10 cellular contexts compared by ENCODE assay signal in the genomic region with DNA sequence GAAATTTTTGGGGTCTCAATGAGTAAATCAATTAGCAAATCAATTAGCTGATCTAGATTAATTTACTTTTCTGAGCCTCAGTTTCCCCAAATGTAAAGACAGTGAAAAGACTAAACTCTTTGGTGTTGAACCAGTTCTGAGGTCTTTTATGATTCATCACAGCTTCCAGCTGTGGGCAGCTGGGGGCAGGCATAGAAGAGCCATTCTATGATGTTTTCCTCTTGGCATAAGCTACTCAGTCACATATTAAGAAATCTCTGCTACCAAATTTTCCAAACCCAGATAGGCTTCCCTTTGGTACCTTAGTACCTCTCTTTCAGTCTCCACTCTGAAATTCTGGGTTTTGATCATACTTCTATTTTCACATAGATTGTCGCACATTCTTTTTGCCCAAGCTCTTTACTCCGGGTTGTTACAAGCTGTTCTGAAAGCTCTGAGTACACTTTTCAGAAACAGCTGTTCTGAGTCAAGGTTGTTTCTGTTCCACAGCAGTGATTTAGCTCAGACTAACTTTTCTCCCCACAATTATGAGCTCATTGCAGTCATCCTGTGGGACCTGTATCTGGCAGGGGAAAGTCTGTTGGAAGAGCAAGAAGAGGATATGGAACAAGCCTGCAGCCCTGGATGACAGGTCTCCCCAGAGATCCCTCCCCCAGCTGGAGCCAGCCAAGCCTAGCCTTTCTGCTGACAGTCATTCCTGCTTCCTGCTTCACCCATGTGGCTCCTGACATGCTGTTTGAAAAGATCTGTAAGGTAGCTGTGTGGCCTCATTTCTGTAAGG.
DNase-seq lines count a peak whose midpoint lies in the region; ATAC-seq and TF ChIP-seq lines count a peak whose summit lies in the region.
"Had no signal": no experiment of that assay in that cellular context is flagged by ENCODE, and none has a peak within 500 bp of the region (broad histone marks: within the 10 kb centered on the region; RNA-seq: fewer than 3 reads in every experiment).

No MANE protein-coding gene starts in this region.

- ATAC-seq in HG03558 (IDR thresholded peaks at IDR 0.05; ENCODE audit: extremely low read depth, unreplicated experiment) (peak; percentile 39), heart right ventricle (peak; percentile 96 to 98 (median 97)), HG03354 (IDR thresholded peaks at IDR 0.05; ENCODE audit: poor library complexity, severe bottlenecking, unreplicated experiment) (no peak)

- H3K27me3 ChIP-seq in heart right ventricle (no peaks in the 10 kb centered on the region), tibial nerve (no peaks in the 10 kb centered on the region)
- H3K27me3 ChIP-seq: neutrophil had no signal

- H3K36me3 ChIP-seq in heart right ventricle (no peaks in the 10 kb centered on the region), tibial nerve (no peaks in the 10 kb centered on the region)
- H3K36me3 ChIP-seq: neutrophil had no signal

- intact Hi-C loops in heart right ventricle (cut with DNase I), result loop anchor here in 1 of 10 donors (10.0 kb wide), 1 partner anchor 145 kb away; no protein-coding TSS in a partner anchor

- H3K4me1 ChIP-seq in heart right ventricle (peaks cover 0 to 38% (median 18%) of the 10 kb centered on the region in 9 donors), tibial nerve (no peaks in the 10 kb centered on the region)

- DNase-seq in DMS53 (lab: John Stamatoyannopoulos, UW) (peak; percentile 54), DMS53 treated with DMSO at 0.1 percent for 48 hours (lab: John Stamatoyannopoulos, UW; ENCODE audit: unreplicated experiment) (no peak), heart right ventricle (peak; percentile 69 to 90), tibial nerve (ENCODE audit: low spot score in 2 of 2) (peak; percentile 30 to 42)
- DNase-seq in activated effector memory CD4-positive, alpha-beta T cell treated with Interleukin-2 at 50 U/mL for 16 hours, result no peak
- no peak for DNase-seq in activated CD4-positive, alpha-beta T cell treated with anti-CD3 and anti-CD28 coated beads, Interleukin-2, amount 50 U/mL, for 48 hours

- peak overlapping the region; percentile 20 to 87 (median 70) for H3K27ac ChIP-seq in heart right ventricle
- H3K27ac ChIP-seq in tibial nerve, result no peak overlapping the region
- H3K27ac ChIP-seq: 22Rv1, neutrophil had no signal

- peaks cover 0 to 4% (median 0%) of the 10 kb centered on the region in 11 donors for H3K9me3 ChIP-seq in heart right ventricle
- no peaks in the 10 kb centered on the region for H3K9me3 ChIP-seq in tibial nerve
- H3K9me3 ChIP-seq: neutrophil had no signal

- WGBS in heart right ventricle, 2 donors, result 32 to 34% methylated on average over 2 of the region's 2 CpGs
- 60 to 63% methylated on average over 2 of the region's 2 CpGs for WGBS in tibial nerve, 2 donors

- no peak overlapping the region for H3K4me3 ChIP-seq in heart right ventricle
- H3K4me3 ChIP-seq in tibial nerve, result no peak overlapping the region

- peak in 1 of 2 donors; percentile 12 for TF ChIP-seq EP300 in tibial nerve (IDR thresholded peaks at IDR 0.05)

- no peak for TF ChIP-seq POLR2A in tibial nerve (IDR thresholded peaks at IDR 0.05)

- no peak for TF ChIP-seq CTCF in heart right ventricle (IDR thresholded peaks at IDR 0.05)
- TF ChIP-seq CTCF in tibial nerve (IDR thresholded peaks at IDR 0.05), result no peak

Comparison
In these comparisons a context has a peak if more than half of its experiments do, and no peak if none do; other contexts are left out.
1. DNase-seq: peak in DMS53 (single experiment), heart right ventricle (2 of 2) and tibial nerve (2 of 2); none in DMS53 treated with DMSO at 0.1 percent for 48 hours (single experiment), activated effector memory CD4-positive, alpha-beta T cell treated with Interleukin-2 at 50 U/mL for 16 hours (single experiment) and activated CD4-positive, alpha-beta T cell treated with anti-CD3 and anti-CD28 coated beads, Interleukin-2, amount 50 U/mL, for 48 hours (0 of 2).
2. H3K27ac ChIP-seq: peak in heart right ventricle (10 of 10); none in tibial nerve (0 of 4).